Comparison of ENCODE assay signal across 1 cellular context in genomic region chr3:78970656-78971055, GRCh38.
TF ChIP-seq lines count a peak whose summit lies in the region.

No MANE protein-coding gene starts in this region.

TF ChIP-seq in HepG2, 621 proteins besides CTCF, POLR2A, EP300 and RAD21 (continued from another document):
- no peak for TF ChIP-seq ZNF234 (CRISPR knock-in tag; conservative IDR thresholded peaks at IDR 0.05)
- TF ChIP-seq AFF4 (CRISPR knock-in tag; IDR thresholded peaks at IDR 0.05) = no peak
- TF ChIP-seq UBTF (CRISPR knock-in tag; IDR thresholded peaks at IDR 0.05) = no peak
